ENCODE assay signal across 12 cellular contexts in the genomic region with DNA sequence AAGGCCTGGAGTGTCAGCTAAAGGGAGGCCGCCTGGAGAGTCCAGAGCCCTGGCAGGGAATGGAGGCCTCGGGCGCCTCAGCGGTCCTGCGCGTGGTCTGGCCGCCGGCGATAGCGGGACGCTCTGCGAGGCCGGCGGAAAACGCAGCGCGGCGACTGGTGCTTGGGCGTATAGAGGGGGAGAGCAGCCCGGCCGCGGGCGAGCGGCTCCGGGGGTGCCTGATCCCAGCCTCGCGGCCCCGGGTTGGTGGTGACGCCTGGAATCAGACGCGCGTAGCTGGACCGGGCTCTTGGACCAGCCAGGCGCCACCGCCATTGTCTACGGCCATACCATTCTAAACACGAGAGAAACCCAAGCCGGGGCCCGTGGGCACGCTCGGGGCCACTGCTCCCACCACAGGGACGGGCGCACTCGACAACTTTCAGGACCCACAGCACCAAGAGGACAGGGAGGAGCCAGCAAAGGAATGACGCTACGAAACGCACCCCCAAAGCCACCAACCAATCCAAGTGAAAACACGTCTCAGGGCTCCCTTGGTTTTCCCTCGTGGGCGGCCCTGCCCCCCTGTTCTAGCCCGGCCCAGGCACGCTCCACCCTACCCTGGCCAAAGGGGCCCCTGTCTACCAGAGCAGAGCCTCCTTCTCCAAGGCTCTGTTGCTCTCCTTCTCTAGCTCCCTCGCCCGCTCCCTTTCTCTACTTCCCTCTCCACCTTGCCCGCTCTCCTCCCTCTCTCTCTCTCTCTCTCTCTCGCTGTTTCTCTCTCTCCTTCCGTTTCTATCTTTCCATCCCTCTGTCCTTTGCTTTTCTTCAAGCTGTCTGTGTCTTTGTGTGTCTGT. TPM values are rescaled to one million over a fixed set of nuclear protein-coding genes. Genes with fewer than 3 reads are reported as not detected.
DNase-seq lines count a peak whose midpoint lies in the region; ATAC-seq and TF ChIP-seq lines count a peak whose summit lies in the region.
"Had no signal": no experiment of that assay in that cellular context is flagged by ENCODE, and none has a peak within 500 bp of the region (broad histone marks: within the 10 kb centered on the region; RNA-seq: fewer than 3 reads in every experiment).

No MANE protein-coding gene starts in this region.

- no peak overlapping the region for H2BK5ac ChIP-seq in neuronal stem cell (ENCODE audit: low read length)

- no peak overlapping the region for H2AK5ac ChIP-seq in neuronal stem cell (ENCODE audit: low read depth, low read length)

- H3K14ac ChIP-seq in neuronal stem cell (ENCODE audit: low read length), result peak overlapping the region; percentile 21

- ATAC-seq in effector memory CD8-positive, alpha-beta T cell (replicated peaks), result no peak

- no peak overlapping the region for H4K8ac ChIP-seq in neuronal stem cell (ENCODE audit: low read depth, low read length)

- H3K9me3 ChIP-seq in HUES6 (ENCODE audit: control insufficient read depth, insufficient read depth, low read depth, low read length) (peaks cover 2% of the 10 kb centered on the region; the same call in 1 of the 2 replicates), neuronal stem cell (replicated peaks in 1 of 2; ENCODE audit: control insufficient read depth in 2 of 2, insufficient read depth in 1 of 2, low read depth in 1 of 2, low read length in 2 of 2) (peaks cover 13 to 15% of the 10 kb centered on the region in 2 donors)
- H3K9me3 ChIP-seq: vagina had no signal

- peak overlapping the region; percentile 74 for H2AFZ ChIP-seq in neuronal stem cell (ENCODE audit: low read length)
- H2AFZ ChIP-seq: parathyroid adenoma had no signal

- H3K27me3 ChIP-seq in HUES6 (ENCODE audit: control insufficient read depth, insufficient read depth, low read length), result peaks cover 88% of the 10 kb centered on the region
- peaks cover 55 to 80% (median 77%) of the 10 kb centered on the region in 3 experiments for H3K27me3 ChIP-seq in neuronal stem cell (ENCODE audit: control insufficient read depth in 3 of 3, insufficient read depth in 3 of 3, low read depth in 1 of 3, low read length in 3 of 3)
- peaks cover 48% of the 10 kb centered on the region for H3K27me3 ChIP-seq in brain microvascular endothelial cell (replicated peaks)
- H3K27me3 ChIP-seq: vagina had no signal

- in situ Hi-C loops in brain microvascular endothelial cell (cut with HindIII; ENCODE audit: low pct_ligation_motif_present, low sequenced_read_pairs), result no loop called here

- no peak overlapping the region for H3K27ac Mint-ChIP-seq in effector memory CD8-positive, alpha-beta T cell

- H3K27me3 Mint-ChIP-seq in effector memory CD8-positive, alpha-beta T cell, result peaks cover 59 to 66% of the 10 kb centered on the region in 2 donors

- no peaks in the 10 kb centered on the region for H3K79me1 ChIP-seq in neuronal stem cell (ENCODE audit: low read depth, low read length)

- H3K27ac ChIP-seq in HUES6 (ENCODE audit: low read depth, low read length), result no peak overlapping the region
- no peak overlapping the region for H3K27ac ChIP-seq in neuronal stem cell (replicated peaks; ENCODE audit: low read length)
- no peak overlapping the region for H3K27ac ChIP-seq in brain microvascular endothelial cell
- H3K27ac ChIP-seq: parathyroid adenoma, vagina had no signal

- no peaks in the 10 kb centered on the region for H3K36me3 ChIP-seq in HUES6 (ENCODE audit: control insufficient read depth, insufficient read depth, low read length)
- H3K36me3 ChIP-seq in neuronal stem cell (replicated peaks in 1 of 2; ENCODE audit: control insufficient read depth in 2 of 2, insufficient read depth in 2 of 2, low read length in 2 of 2), result no peaks in the 10 kb centered on the region
- H3K36me3 ChIP-seq in brain microvascular endothelial cell (replicated peaks), result no peaks in the 10 kb centered on the region
- H3K36me3 ChIP-seq: vagina had no signal

- no peak overlapping the region for H3K4ac ChIP-seq in neuronal stem cell (ENCODE audit: low read length)

- no peak for TF ChIP-seq CTCF in brain microvascular endothelial cell (IDR thresholded peaks at IDR 0.05; ENCODE audit: low read depth, low read length, missing control alignments)

- H3K23ac ChIP-seq in neuronal stem cell (ENCODE audit: low read depth, low read length, poor library complexity), result peak overlapping the region; percentile 43

- H3K9me3 Mint-ChIP-seq in effector memory CD8-positive, alpha-beta T cell, result no peaks in the 10 kb centered on the region

- H3K4me1 Mint-ChIP-seq in effector memory CD8-positive, alpha-beta T cell (ENCODE audit: low read depth in 2 of 2), result peaks cover 29 to 39% of the 10 kb centered on the region in 2 donors

- peak; percentile 59 for DNase-seq in activated CD8-positive, alpha-beta memory T cell treated with anti-CD3 and anti-CD28 coated beads for 24 hours
- DNase-seq in activated CD8-positive, alpha-beta memory T cell treated with anti-CD3 and anti-CD28 coated beads, Interleukin-2, amount 50 U/mL, for 4 hours, result no peak
- no peak for DNase-seq in effector memory CD8-positive, alpha-beta T cell
- DNase-seq in neuronal stem cell (ENCODE audit: low spot score) (no peak), NCI-H1417 treated with DMSO at 0.1 percent for 48 hours (lab: John Stamatoyannopoulos, UW) (no peak), globus pallidus (ENCODE audit: low spot score) (no peak), brain microvascular endothelial cell (no peak)
- DNase-seq: DMS79, NCI-H2081 treated with DMSO at 0.1 percent for 48 hours had no signal

- no peak overlapping the region for H2BK120ac ChIP-seq in neuronal stem cell (ENCODE audit: low read depth, low read length)

- H3K4me1 ChIP-seq in HUES6 (ENCODE audit: control insufficient read depth, insufficient read depth, low read length) (peaks cover 26% of the 10 kb centered on the region), neuronal stem cell (ENCODE audit: control insufficient read depth in 2 of 2, insufficient read depth in 1 of 2, low read depth in 1 of 2, low read length in 2 of 2) (peaks cover 0 to 4% of the 10 kb centered on the region in 2 donors)
- H3K4me1 ChIP-seq: parathyroid adenoma had no signal

- no peak overlapping the region for H2BK15ac ChIP-seq in neuronal stem cell (ENCODE audit: low read length)

- H3K36me3 Mint-ChIP-seq in effector memory CD8-positive, alpha-beta T cell (ENCODE audit: insufficient read depth), result peaks cover 8% of the 10 kb centered on the region

- peak overlapping the region; percentile 57 for H3K4me2 ChIP-seq in neuronal stem cell (ENCODE audit: insufficient read depth, low read length, poor library complexity, severe bottlenecking)

- peak overlapping the region; percentile 76 for H3K18ac ChIP-seq in neuronal stem cell (ENCODE audit: low read length)

- no peak overlapping the region for H3K9ac ChIP-seq in HUES6 (ENCODE audit: low read length)
- peak overlapping the region; percentile 44 for H3K9ac ChIP-seq in neuronal stem cell (ENCODE audit: low read depth, low read length, poor library complexity)
- H3K9ac ChIP-seq: parathyroid adenoma had no signal

- H4K91ac ChIP-seq in neuronal stem cell (ENCODE audit: low read depth, low read length, poor library complexity), result no peak overlapping the region

- WGBS in neuronal stem cell (ENCODE audit: extremely low coverage in 2 of 2, insufficient read length in 2 of 2, insufficient replicate concordance in 1 of 2), 2 donors, result no CpG with 5 or more reads among the region's 57 CpGs

- H3K4me3 ChIP-seq in HUES6 (ENCODE audit: low read depth, low read length) (peak overlapping the region; percentile 50), neuronal stem cell (ENCODE audit: low read length in 2 of 2) (no peak overlapping the region), brain microvascular endothelial cell (ENCODE audit: low read depth, low read length) (no peak overlapping the region)
- H3K4me3 ChIP-seq: vagina had no signal

- H2BK12ac ChIP-seq in neuronal stem cell (ENCODE audit: low read length), result no peak overlapping the region

- H3K4me3 Mint-ChIP-seq in effector memory CD8-positive, alpha-beta T cell, result peak overlapping the region; percentile 49 to 63

RNA-seq across cellular contexts. Expression of gene FRG2, which starts 7.8 kb away (rescaled TPM):
- not detected for polyA plus RNA-seq in neuronal stem cell (2013, experiment 1 of 2)
- polyA plus RNA-seq in neuronal stem cell (2013, experiment 2 of 2), result not detected

RNA-seq across cellular contexts. Expression of gene DBET, which starts 45.1 kb away (rescaled TPM):
- polyA plus RNA-seq in neuronal stem cell (2013, experiment 1 of 2), result not detected
- not detected for polyA plus RNA-seq in neuronal stem cell (2013, experiment 2 of 2)
